In genomic region chr7:101822632-101823031, GRCh38 we compare ENCODE assay signal across 7 cellular contexts. TPM values are rescaled to one million over a fixed set of nuclear protein-coding genes. Genes with fewer than 3 reads are reported as not detected.
DNase-seq lines count a peak whose midpoint lies in the region; TF ChIP-seq lines count a peak whose summit lies in the region.
"Not testable (repeated sequence)": the region's sequence is repeated elsewhere in the genome, so short reads cannot be mapped to it uniquely, and the experiment has no call there.

No MANE protein-coding gene starts in this region.

- peak overlapping the region; percentile 81 for H3K27ac Mint-ChIP-seq in dendritic cell treated with granulocyte-macrophage colony-stimulating factor and Interleukin-4, amounts not matched to agents 40 ng/mL and 50 ng/mL, for 4 days

- not testable (repeated sequence) for H3K9me2 ChIP-seq in hepatocyte (replicated peaks; ENCODE audit: insufficient read depth)

- not testable (repeated sequence) for H3K14ac ChIP-seq in trophoblast cell (ENCODE audit: low read length)

- H2BK120ac ChIP-seq in trophoblast cell (ENCODE audit: insufficient read depth, low read length, poor library complexity), result not testable (repeated sequence)

- H4K8ac ChIP-seq in trophoblast cell (ENCODE audit: low read depth, low read length), result not testable (repeated sequence)

- not testable (repeated sequence) for H3K27ac ChIP-seq in BLaER1; hepatocyte; trophoblast cell (ENCODE audit: low read depth, low read length)
- H3K27ac ChIP-seq in RWPE1 (peak overlapping the region; percentile 2; the same call in 1 of the 2 replicates), stomach (peak overlapping the region in 4 of 5 donors; percentile 43 to 69 (median 60))

- H3K9me3 Mint-ChIP-seq in dendritic cell treated with granulocyte-macrophage colony-stimulating factor and Interleukin-4, amounts not matched to agents 40 ng/mL and 50 ng/mL, for 4 days, result not testable (repeated sequence)

- not testable (repeated sequence) for H3K23ac ChIP-seq in trophoblast cell (ENCODE audit: low read length)

- H4K91ac ChIP-seq in trophoblast cell (ENCODE audit: low read depth, low read length), result not testable (repeated sequence)

- H3K9me3 ChIP-seq in BLaER1; hepatocyte (ENCODE audit: low read depth); trophoblast cell (ENCODE audit: insufficient read depth, low read depth, low read length); stomach: not testable (repeated sequence)

- H3K4me1 ChIP-seq in BLaER1, result peaks cover 97% of the 10 kb centered on the region
- H3K4me1 ChIP-seq in hepatocyte (ENCODE audit: insufficient read depth), result peaks cover 52% of the 10 kb centered on the region
- H3K4me1 ChIP-seq in trophoblast cell (ENCODE audit: control insufficient read depth in 1 of 2, insufficient read depth in 2 of 2, low read length in 2 of 2), result peaks cover 5 to 11% of the 10 kb centered on the region in 2 experiments
- H3K4me1 ChIP-seq in stomach, result peaks cover 7 to 78% (median 49%) of the 10 kb centered on the region in 4 donors

- H4K20me1 ChIP-seq in BLaER1, result peaks cover 100% of the 10 kb centered on the region
- peaks cover 91% of the 10 kb centered on the region for H4K20me1 ChIP-seq in hepatocyte (ENCODE audit: insufficient read depth, poor library complexity, severe bottlenecking)

- H4K12ac ChIP-seq in trophoblast cell (ENCODE audit: low read depth, low read length), result not testable (repeated sequence)

- H3K4me3 ChIP-seq in BLaER1; hepatocyte; trophoblast cell (ENCODE audit: low read depth, low read length): not testable (repeated sequence)
- H3K4me3 ChIP-seq in stomach, result peak overlapping the region in 1 of 4 donors; percentile 6

- intact Hi-C loops in dendritic cell treated with granulocyte-macrophage colony-stimulating factor and Interleukin-4, amounts not matched to agents 40 ng/mL and 50 ng/mL, for 4 days (cut with micrococcal nuclease); stomach (cut with DNase I; ENCODE audit: low total_unique reads): not testable (repeated sequence)

- H3K79me2 ChIP-seq in hepatocyte (peaks cover 100% of the 10 kb centered on the region), trophoblast cell (ENCODE audit: control insufficient read depth, insufficient read depth, low read length, poor library complexity) (peaks cover 37% of the 10 kb centered on the region)

- peak overlapping the region; percentile 86 for H3K4ac ChIP-seq in trophoblast cell (ENCODE audit: low read depth, low read length)

- not testable (repeated sequence) for TF ChIP-seq EP300 in stomach (IDR thresholded peaks at IDR 0.05)

- not testable (repeated sequence) for H3K4me3 Mint-ChIP-seq in dendritic cell treated with granulocyte-macrophage colony-stimulating factor and Interleukin-4, amounts not matched to agents 40 ng/mL and 50 ng/mL, for 4 days

- H3K4me2 ChIP-seq in BLaER1, result peak overlapping the region; percentile 54
- H3K4me2 ChIP-seq in hepatocyte, result peak overlapping the region; percentile 58
- H3K4me2 ChIP-seq in trophoblast cell (ENCODE audit: low read length), result not testable (repeated sequence)

- H3K36me3 Mint-ChIP-seq in dendritic cell treated with granulocyte-macrophage colony-stimulating factor and Interleukin-4, amounts not matched to agents 40 ng/mL and 50 ng/mL, for 4 days (ENCODE audit: low read depth), result not testable (repeated sequence)

- not testable (repeated sequence) for H3K27me3 Mint-ChIP-seq in dendritic cell treated with granulocyte-macrophage colony-stimulating factor and Interleukin-4, amounts not matched to agents 40 ng/mL and 50 ng/mL, for 4 days

- H3K79me1 ChIP-seq in trophoblast cell (ENCODE audit: low read length), result not testable (repeated sequence)

- H3K9ac ChIP-seq in BLaER1; trophoblast cell (ENCODE audit: low read length): not testable (repeated sequence)

- POLR2A ChIA-PET in HEK293T (lab: Yijun Ruan, JAX), result interaction anchor here (1.3 kb wide), 1 partner anchor 11 kb away, joined by 5 read pairs; no protein-coding TSS in a partner anchor
- POLR2A ChIA-PET in RWPE1 (lab: Yijun Ruan, JAX; ENCODE audit: low non-redundant PET), result not testable (repeated sequence)

- CTCF ChIA-PET in HEK293T (lab: Yijun Ruan, JAX), result interaction anchor here (0.5 to 1.5 kb wide), 3 partner anchors 34 to 411 kb away, joined by 3 to 5 read pairs (median 3); no protein-coding TSS in a partner anchor
- CTCF ChIA-PET in RWPE1 (lab: Yijun Ruan, JAX), result interaction anchor here (1.5 kb wide), 1 partner anchor 79 kb away, joined by 4 read pairs; no protein-coding TSS in a partner anchor

- not testable (repeated sequence) for TF ChIP-seq POLR2A in stomach (IDR thresholded peaks at IDR 0.05)

- not testable (repeated sequence) for H3K27me3 ChIP-seq in BLaER1; hepatocyte; trophoblast cell (ENCODE audit: insufficient read depth, low read length); stomach

- peaks cover 38% of the 10 kb centered on the region for H3K36me3 ChIP-seq in BLaER1
- not testable (repeated sequence) for H3K36me3 ChIP-seq in hepatocyte (replicated peaks; ENCODE audit: insufficient read depth, low read depth); trophoblast cell (ENCODE audit: control insufficient read depth in 1 of 2, insufficient read depth in 2 of 2, low read length in 2 of 2); stomach

- H2BK5ac ChIP-seq in trophoblast cell (ENCODE audit: low read depth, low read length, poor library complexity), result not testable (repeated sequence)

- H3K18ac ChIP-seq in trophoblast cell (ENCODE audit: low read length), result not testable (repeated sequence)

- peaks cover 82% of the 10 kb centered on the region for H3K4me1 Mint-ChIP-seq in dendritic cell treated with granulocyte-macrophage colony-stimulating factor and Interleukin-4, amounts not matched to agents 40 ng/mL and 50 ng/mL, for 4 days (ENCODE audit: low read depth)

- 89% methylated on average over 5 of the region's 6 CpGs for WGBS in hepatocyte (ENCODE audit: low lambda C conversion rate, missing lambda C conversion rate)
- no CpG with 5 or more reads among the region's 6 CpGs for WGBS in trophoblast cell (ENCODE audit: extremely low coverage, insufficient coverage, insufficient read length)
- 84 to 90% (median 86%) methylated on average over 6 of the region's 6 CpGs for WGBS in stomach, 5 donors

- not testable (repeated sequence) for H2AFZ ChIP-seq in hepatocyte; trophoblast cell (ENCODE audit: insufficient read depth, low read length, poor library complexity)

- not testable (repeated sequence) for DNase-seq in HEK293T (ENCODE audit: extremely low spot score); RWPE1 (ENCODE audit: low spot score); hepatocyte (ENCODE audit: low spot score); trophoblast cell; stomach

- not testable (repeated sequence) for H2BK12ac ChIP-seq in trophoblast cell (ENCODE audit: low read length)

- not testable (repeated sequence) for TF ChIP-seq CTCF in RWPE1 (conservative IDR thresholded peaks at IDR 0.05; ENCODE audit: low read depth); hepatocyte (IDR thresholded peaks at IDR 0.05; ENCODE audit: poor library complexity); stomach (IDR thresholded peaks at IDR 0.05)

- H2AK5ac ChIP-seq in trophoblast cell (ENCODE audit: low read length), result not testable (repeated sequence)

TF ChIP-seq in HEK293T, 16 proteins besides CTCF, POLR2A, EP300 and RAD21:
- peak; percentile 47 for TF ChIP-seq ZNF384 (IDR thresholded peaks at IDR 0.05)

RNA-seq across cellular contexts. Expression of gene CUX1, which starts 5.2 kb away (rescaled TPM):
- total RNA-seq in hepatocyte, result 60.1 and 64.3 TPM in 2 replicates
- polyA plus RNA-seq in hepatocyte, result 76.8 and 92.5 TPM in 2 replicates
- 39.0 and 43.1 TPM in 2 replicates for polyA plus RNA-seq in trophoblast cell (2013)
- total RNA-seq in stomach, result 100 to 1,000 TPM in 2 of 5 donors, 10 to 100 TPM in 3; 44.3 to 201 (median 70.1) TPM
- polyA plus RNA-seq in stomach, result 10 to 100 TPM; 24.7 to 39.6 (median 33.8) TPM
